9 cellular contexts compared by ENCODE assay signal in genomic region chr3:13621381-13622221, GRCh38.
DNase-seq lines count a peak whose midpoint lies in the region.
"Had no signal": no experiment of that assay in that cellular context is flagged by ENCODE, and none has a peak within 500 bp of the region (broad histone marks: within the 10 kb centered on the region; RNA-seq: fewer than 3 reads in every experiment).

No MANE protein-coding gene starts in this region.

- H3K27ac ChIP-seq in CD8-positive, alpha-beta memory T cell (ENCODE audit: low read depth, low read length) = no peak overlapping the region

- peaks cover 0 to 2% (median 0%) of the 10 kb centered on the region in 5 donors for H3K9me3 Mint-ChIP-seq in CD8-positive, alpha-beta memory T cell
- H3K9me3 Mint-ChIP-seq in activated CD4-positive, alpha-beta T cell treated with anti-CD3 and anti-CD28 coated beads, Interleukin-2, amount 10 ng/mL, durations not matched to agents 24 days and 14 days = peaks cover 6% of the 10 kb centered on the region
- H3K9me3 Mint-ChIP-seq in activated naive CD8-positive, alpha-beta T cell (ENCODE audit: low read depth) = no peaks in the 10 kb centered on the region

- POLR2A ChIA-PET in CD8-positive, alpha-beta memory T cell (lab: Charles Lee) = no interaction called here

- no peaks in the 10 kb centered on the region for H3K36me3 ChIP-seq in CD8-positive, alpha-beta memory T cell (ENCODE audit: insufficient read depth, low read length)

- H3K4me1 ChIP-seq in CD8-positive, alpha-beta memory T cell (ENCODE audit: insufficient read depth, low read length) = no peaks in the 10 kb centered on the region

- H3K27ac Mint-ChIP-seq in CD8-positive, alpha-beta memory T cell = peak overlapping the region; percentile 52 to 94 (median 87)
- peak overlapping the region; percentile 66 for H3K27ac Mint-ChIP-seq in activated CD4-positive, alpha-beta T cell treated with anti-CD3 and anti-CD28 coated beads, Interleukin-2, amount 10 ng/mL, durations not matched to agents 24 days and 14 days
- H3K27ac Mint-ChIP-seq in activated naive CD8-positive, alpha-beta T cell = peak overlapping the region; percentile 88

- no peaks in the 10 kb centered on the region for H3K9me3 ChIP-seq in CD8-positive, alpha-beta memory T cell (ENCODE audit: low read length)

- no peak overlapping the region for H3K4me3 ChIP-seq in CD8-positive, alpha-beta memory T cell (ENCODE audit: low read length)

- no peaks in the 10 kb centered on the region for H3K36me3 Mint-ChIP-seq in CD8-positive, alpha-beta memory T cell
- H3K36me3 Mint-ChIP-seq in activated CD4-positive, alpha-beta T cell treated with anti-CD3 and anti-CD28 coated beads, Interleukin-2, amount 10 ng/mL, durations not matched to agents 24 days and 14 days (ENCODE audit: low read depth) = no peaks in the 10 kb centered on the region
- H3K36me3 Mint-ChIP-seq in activated naive CD8-positive, alpha-beta T cell = no peaks in the 10 kb centered on the region

- DNase-seq in CD8-positive, alpha-beta memory T cell = peak; percentile 26 to 72 (median 56)
- DNase-seq in activated CD4-positive, alpha-beta T cell treated with anti-CD3 and anti-CD28 coated beads, Interleukin-2, amount 10 ng/mL, durations not matched to agents 24 days and 14 days = peak; percentile 72
- peak; percentile 24 for DNase-seq in stimulated activated CD4-positive, alpha-beta T cell treated with anti-CD3 and anti-CD28 coated beads, Interleukin-1b, Interleukin-23, amount 100 ng/mL, for 48 hours
- DNase-seq in middle frontal gyrus (ENCODE audit: extremely low spot score, low spot score) (no peak), amygdala (lab: John Stamatoyannopoulos, UW) (no peak), NOMO-1 treated with dmso at 0.1 percent for 144 hours (lab: John Stamatoyannopoulos, UW; ENCODE audit: unreplicated experiment) (no peak), GF-D8 (lab: John Stamatoyannopoulos, UW) (no peak)
- DNase-seq: left colon had no signal

- peaks cover 0 to 8% (median 0%) of the 10 kb centered on the region in 3 donors for H3K4me1 Mint-ChIP-seq in CD8-positive, alpha-beta memory T cell
- peaks cover 2% of the 10 kb centered on the region for H3K4me1 Mint-ChIP-seq in activated CD4-positive, alpha-beta T cell treated with anti-CD3 and anti-CD28 coated beads, Interleukin-2, amount 10 ng/mL, durations not matched to agents 24 days and 14 days
- peaks cover 4% of the 10 kb centered on the region for H3K4me1 Mint-ChIP-seq in activated naive CD8-positive, alpha-beta T cell (ENCODE audit: low read depth)

- H3K4me3 Mint-ChIP-seq in CD8-positive, alpha-beta memory T cell = peak overlapping the region; percentile 7 to 83 (median 58)
- peak overlapping the region; percentile 75 for H3K4me3 Mint-ChIP-seq in activated CD4-positive, alpha-beta T cell treated with anti-CD3 and anti-CD28 coated beads, Interleukin-2, amount 10 ng/mL, durations not matched to agents 24 days and 14 days
- H3K4me3 Mint-ChIP-seq in activated naive CD8-positive, alpha-beta T cell = peak overlapping the region; percentile 79

- H3K27me3 Mint-ChIP-seq in CD8-positive, alpha-beta memory T cell = no peaks in the 10 kb centered on the region
- no peaks in the 10 kb centered on the region for H3K27me3 Mint-ChIP-seq in activated CD4-positive, alpha-beta T cell treated with anti-CD3 and anti-CD28 coated beads, Interleukin-2, amount 10 ng/mL, durations not matched to agents 24 days and 14 days
- no peaks in the 10 kb centered on the region for H3K27me3 Mint-ChIP-seq in activated naive CD8-positive, alpha-beta T cell

- no peaks in the 10 kb centered on the region for H3K27me3 ChIP-seq in CD8-positive, alpha-beta memory T cell (ENCODE audit: insufficient read depth, low read length, poor library complexity, severe bottlenecking)

- CTCF ChIA-PET in CD8-positive, alpha-beta memory T cell (lab: Charles Lee) = interaction anchor here (3.1 kb wide), 1 partner anchor 27 kb away, joined by 12 read pairs; no protein-coding TSS in a partner anchor

- intact Hi-C loops in activated CD4-positive, alpha-beta T cell treated with anti-CD3 and anti-CD28 coated beads, Interleukin-2, amount 10 ng/mL, durations not matched to agents 24 days and 14 days (cut with micrococcal nuclease) = no loop called here

Comparison
In these comparisons a context has a peak if more than half of its experiments do, and no peak if none do; other contexts are left out.
1. DNase-seq: peak in CD8-positive, alpha-beta memory T cell (5 of 5), activated CD4-positive, alpha-beta T cell treated with anti-CD3 and anti-CD28 coated beads, Interleukin-2, amount 10 ng/mL, durations not matched to agents 24 days and 14 days (single experiment) and stimulated activated CD4-positive, alpha-beta T cell treated with anti-CD3 and anti-CD28 coated beads, Interleukin-1b, Interleukin-23, amount 100 ng/mL, for 48 hours (single experiment); none in middle frontal gyrus (single experiment), amygdala (0 of 56), NOMO-1 treated with dmso at 0.1 percent for 144 hours (single experiment) and GF-D8 (single experiment).
2. Peak in every context shown above with its lines, with median percentiles within 50 percentile points of each other: H3K27ac Mint-ChIP-seq and H3K4me3 Mint-ChIP-seq.